In the genomic region with DNA sequence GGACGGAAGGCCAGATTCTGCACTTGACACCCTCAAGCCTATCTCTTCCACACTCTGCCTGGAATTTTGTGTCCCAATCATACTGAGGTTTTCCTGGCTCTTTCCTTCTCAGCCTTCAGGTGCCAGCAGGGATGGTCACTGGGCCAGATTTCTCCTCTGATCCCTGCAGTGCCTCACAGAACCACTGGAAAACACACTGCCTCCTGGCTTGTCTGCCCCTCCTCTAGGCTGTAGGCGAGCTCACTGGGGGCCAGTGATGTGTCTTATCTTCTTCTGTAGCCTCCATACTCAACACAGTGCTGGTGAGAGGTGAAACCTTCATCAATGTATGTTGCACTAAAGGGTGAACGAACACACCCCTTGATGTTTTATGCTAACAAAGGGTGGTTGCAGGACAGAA, we compare ENCODE assay signal across 29 cellular contexts.
A peak's percentile ranks its signal among the peaks of the same experiment; 100 is the strongest.
DNase-seq lines count a peak whose midpoint lies in the region; ATAC-seq, FAIRE-seq and TF ChIP-seq lines count a peak whose summit lies in the region.
"Had no signal": no experiment of that assay in that cellular context is flagged by ENCODE, and none has a peak within 500 bp of the region (broad histone marks: within the 10 kb centered on the region; RNA-seq: fewer than 3 reads in every experiment).

No MANE protein-coding gene starts in this region.

- peak overlapping the region; percentile 29 for H2BK120ac ChIP-seq in mesendoderm (ENCODE audit: low read depth, low read length)

- H3K9me2 ChIP-seq in GM23338 (ENCODE audit: insufficient read depth), result 0 out of 2 replicates have a peak, but pooled peaks cover 3% of the 10 kb centered on the region

- H3K4me3 ChIP-seq in heart left ventricle (no peak overlapping the region), GM23338 (no peak overlapping the region), endodermal cell (ENCODE audit: low read length) (no peak overlapping the region), mesendoderm (ENCODE audit: low read length) (no peak overlapping the region), kidney (ENCODE audit: low read length in 2 of 2) (no peak overlapping the region)
- H3K4me3 ChIP-seq: HAP-1, PC-9 had no signal

- H3K27me3 ChIP-seq in heart left ventricle (no peaks in the 10 kb centered on the region), GM23338 (ENCODE audit: insufficient read depth) (no peaks in the 10 kb centered on the region), endodermal cell (ENCODE audit: control insufficient read depth, insufficient read depth, low read length, poor library complexity, severe bottlenecking) (no peaks in the 10 kb centered on the region), mesendoderm (ENCODE audit: insufficient read depth, low read length, poor library complexity) (no peaks in the 10 kb centered on the region)
- H3K27me3 ChIP-seq: BE2C had no signal

- H3K36me3 Mint-ChIP-seq in GM23338 (ENCODE audit: low read depth) (peaks cover 10% of the 10 kb centered on the region; the same call in 1 of the 3 replicates), endodermal cell (ENCODE audit: low read depth) (no peaks in the 10 kb centered on the region), endothelial cell (ENCODE audit: low read depth, unreplicated experiment) (no peaks in the 10 kb centered on the region)

- no peak overlapping the region for H3K4me2 ChIP-seq in GM23338
- H3K4me2 ChIP-seq in mesendoderm (ENCODE audit: low read length), result no peak overlapping the region
- H3K4me2 ChIP-seq: KMS-11, PC-9 had no signal

- H3K27ac ChIP-seq in heart left ventricle, result no peak overlapping the region
- no peak overlapping the region for H3K27ac ChIP-seq in GM23338 (ENCODE audit: low read depth)
- no peak overlapping the region for H3K27ac ChIP-seq in endodermal cell (ENCODE audit: low read depth, low read length)
- no peak overlapping the region for H3K27ac ChIP-seq in mesendoderm (ENCODE audit: low read depth, low read length)
- H3K27ac ChIP-seq in kidney (ENCODE audit: low read depth in 2 of 2, low read length in 2 of 2), result no peak overlapping the region
- H3K27ac ChIP-seq: KMS-11, PC-9 had no signal

- no peak overlapping the region for H4K5ac ChIP-seq in mesendoderm (ENCODE audit: low read length)

- 45 to 59% (median 50%) methylated on average over 3 of the region's 3 CpGs for WGBS in heart left ventricle, 4 donors
- WGBS in endodermal cell (ENCODE audit: insufficient coverage in 1 of 2, insufficient read length in 1 of 2), 2 experiments, result 93 to 100% methylated on average over 1 to 3 of the region's 3 CpGs
- no CpG with 5 or more reads among the region's 3 CpGs for WGBS in mesendoderm (ENCODE audit: extremely low coverage, insufficient coverage, low lambda C conversion rate)

- intact Hi-C loops in Right ventricle myocardium superior (cut with DNase I), result loop anchor here (10.0 kb wide), 1 partner anchor 94 kb away; a partner anchor contains a TSS
- intact Hi-C loops in heart left ventricle (cut with DNase I), result loop anchor here in 3 of 10 donors (5.0 to 10.0 kb wide), 2 partner anchors 41 to 94 kb away; a partner anchor contains a TSS
- intact Hi-C loops in kidney (cut with DNase I), result no loop called here

- DNase-seq in Right ventricle myocardium superior, result no peak
- DNase-seq in heart left ventricle, result no peak
- no peak for DNase-seq in GM23338 (ENCODE audit: low spot score)
- DNase-seq in endodermal cell, result peak; percentile 52
- peak; percentile 43 for DNase-seq in mesendoderm
- no peak for DNase-seq in endothelial cell (ENCODE audit: low spot score)
- no peak for DNase-seq in kidney
- DNase-seq: BE2C; Calu3; CD8-positive, alpha-beta memory T cell; DMS153; HFFc6; NCI-H1105; NCI-H146; NCI-H1930; NCI-H2107; NCI-H446; NCI-H524 treated with DMSO at 0.1 percent for 48 hours; NCI-H774; PC-9; SHP77 treated with DMSO at 0.1 percent for 48 hours; T-helper 1 cell had no signal

- H3K4me1 ChIP-seq in heart left ventricle (peaks cover 0 to 19% (median 11%) of the 10 kb centered on the region in 12 donors), GM23338 (ENCODE audit: insufficient read depth) (0 out of 2 replicates have a peak, but pooled peaks cover 4% of the 10 kb centered on the region), endodermal cell (ENCODE audit: control insufficient read depth, insufficient read depth, low read length) (peaks cover 18% of the 10 kb centered on the region), mesendoderm (ENCODE audit: control insufficient read depth, low read depth, low read length) (peaks cover 3% of the 10 kb centered on the region), kidney (ENCODE audit: control insufficient read depth in 1 of 2, insufficient read depth in 1 of 2, low read depth in 1 of 2, low read length in 2 of 2) (peaks cover 6 to 11% of the 10 kb centered on the region in 2 donors)
- H3K4me1 ChIP-seq: BE2C, HAP-1 had no signal

- H2AK5ac ChIP-seq in mesendoderm (ENCODE audit: low read length), result no peak overlapping the region

- no peak overlapping the region for H2AFZ ChIP-seq in GM23338
- H2AFZ ChIP-seq: PC-9 had no signal

- H3K9ac ChIP-seq in endodermal cell (ENCODE audit: extremely low read depth, low read length, poor library complexity, severe bottlenecking) (no peak overlapping the region), mesendoderm (ENCODE audit: low read length) (no peak overlapping the region), kidney (ENCODE audit: low read length in 2 of 2) (no peak overlapping the region)
- H3K9ac ChIP-seq: KMS-11 had no signal

- no peak for TF ChIP-seq CTCF in heart left ventricle (IDR thresholded peaks at IDR 0.05)
- TF ChIP-seq CTCF in GM23338 (conservative IDR thresholded peaks at IDR 0.05; ENCODE audit: low read depth in 2 of 2), result no peak
- TF ChIP-seq CTCF in endodermal cell (conservative IDR thresholded peaks at IDR 0.05), result peak; percentile 37
- no peak for TF ChIP-seq CTCF in endothelial cell (IDR thresholded peaks at IDR 0.05; ENCODE audit: unreplicated experiment)
- no peak for TF ChIP-seq CTCF in kidney (IDR thresholded peaks at IDR 0.05; ENCODE audit: borderline replicate concordance, extremely low read depth, insufficient read depth)

- no peak overlapping the region for H3K4ac ChIP-seq in mesendoderm (ENCODE audit: low read depth, low read length)

- H3K79me1 ChIP-seq in mesendoderm (ENCODE audit: low read length), result no peaks in the 10 kb centered on the region

- H3K36me3 ChIP-seq in heart left ventricle (no peaks in the 10 kb centered on the region), GM23338 (ENCODE audit: insufficient read depth) (no peaks in the 10 kb centered on the region), endodermal cell (ENCODE audit: control insufficient read depth, insufficient read depth, low read length) (no peaks in the 10 kb centered on the region), mesendoderm (ENCODE audit: control insufficient read depth, insufficient read depth, low read length) (no peaks in the 10 kb centered on the region), kidney (ENCODE audit: control insufficient read depth in 1 of 2, insufficient read depth in 2 of 2, low read length in 2 of 2) (no peaks in the 10 kb centered on the region)
- H3K36me3 ChIP-seq: BE2C, HAP-1 had no signal

- H3K27ac Mint-ChIP-seq in GM23338 (peak overlapping the region; percentile 62; the same call in 1 of the 2 replicates), endodermal cell (no peak overlapping the region), endothelial cell (ENCODE audit: unreplicated experiment) (no peak overlapping the region)
- H3K27ac Mint-ChIP-seq: HFFc6, IgD-negative memory B cell had no signal

- no peaks in the 10 kb centered on the region for H3F3A ChIP-seq in GM23338 (replicated peaks; ENCODE audit: low read depth)

- H3K4me3 Mint-ChIP-seq in GM23338 (no peak overlapping the region), endodermal cell (no peak overlapping the region), endothelial cell (ENCODE audit: unreplicated experiment) (no peak overlapping the region)
- H3K4me3 Mint-ChIP-seq: CD14-positive monocyte; CD8-positive, alpha-beta memory T cell; HFFc6; IgD-negative memory B cell had no signal

- no peak for TF ChIP-seq POLR2A in heart left ventricle (IDR thresholded peaks at IDR 0.05)

- no peak overlapping the region for H2BK15ac ChIP-seq in mesendoderm (replicated peaks; ENCODE audit: low read depth)

- H3K9me3 ChIP-seq in heart left ventricle (no peaks in the 10 kb centered on the region), endodermal cell (ENCODE audit: control insufficient read depth, low read length) (peaks cover 4% of the 10 kb centered on the region), kidney (ENCODE audit: control insufficient read depth in 1 of 2, low read length in 2 of 2) (no peaks in the 10 kb centered on the region)
- H3K9me3 ChIP-seq: BE2C, HAP-1 had no signal

- H3K56ac ChIP-seq in mesendoderm (ENCODE audit: low read length), result no peak overlapping the region

- no peak for FAIRE-seq in kidney (lab: Jason Lieb, UNC)
- FAIRE-seq: A204.1, GM18507 had no signal

- no peak overlapping the region for H2BK5ac ChIP-seq in mesendoderm (ENCODE audit: low read length)

- H3K18ac ChIP-seq in mesendoderm (ENCODE audit: low read length), result no peak overlapping the region

- ATAC-seq in Right ventricle myocardium superior (ENCODE audit: poor library complexity), result peak; percentile 19
- ATAC-seq in heart left ventricle, result no peak
- no peak for ATAC-seq in GM23338
- no peak for ATAC-seq in HG03342 (IDR thresholded peaks at IDR 0.05; ENCODE audit: unreplicated experiment)

- H4K8ac ChIP-seq in mesendoderm (ENCODE audit: low read depth, low read length), result no peak overlapping the region

- H3K4me1 Mint-ChIP-seq in GM23338, result peaks cover 16% of the 10 kb centered on the region; the same call in 2 of the 3 replicates
- H3K4me1 Mint-ChIP-seq in endodermal cell, result peaks cover 40% of the 10 kb centered on the region
- peaks cover 27% of the 10 kb centered on the region for H3K4me1 Mint-ChIP-seq in endothelial cell (ENCODE audit: unreplicated experiment)
- H3K4me1 Mint-ChIP-seq: CD8-positive, alpha-beta memory T cell; IgD-negative memory B cell had no signal

- H4K20me1 ChIP-seq in GM23338 (replicated peaks; ENCODE audit: insufficient read depth), result no peaks in the 10 kb centered on the region

- H3K79me2 ChIP-seq in GM23338 (replicated peaks; ENCODE audit: insufficient read depth) (no peaks in the 10 kb centered on the region), mesendoderm (ENCODE audit: control insufficient read depth, insufficient read depth, low read length) (no peaks in the 10 kb centered on the region)

- peaks cover 9% of the 10 kb centered on the region for H3K27me3 Mint-ChIP-seq in GM23338 (ENCODE audit: insufficient read depth, low read depth, poor library complexity)
- H3K27me3 Mint-ChIP-seq in endodermal cell (ENCODE audit: insufficient read depth), result peaks cover 8% of the 10 kb centered on the region
- H3K27me3 Mint-ChIP-seq in endothelial cell (ENCODE audit: unreplicated experiment), result peaks cover 8% of the 10 kb centered on the region

- H3K23ac ChIP-seq in mesendoderm (ENCODE audit: low read length), result no peak overlapping the region

- peaks cover 10% of the 10 kb centered on the region; the same call in 2 of the 3 replicates for H3K9me3 Mint-ChIP-seq in GM23338
- peaks cover 8% of the 10 kb centered on the region for H3K9me3 Mint-ChIP-seq in endodermal cell
- no peaks in the 10 kb centered on the region for H3K9me3 Mint-ChIP-seq in endothelial cell (ENCODE audit: unreplicated experiment)
- H3K9me3 Mint-ChIP-seq: HFFc6 had no signal

TF ChIP-seq in GM23338, 12 proteins besides CTCF, POLR2A, EP300 and RAD21 (continues in another document):
- TF ChIP-seq STAT1 (IDR thresholded peaks at IDR 0.05; ENCODE audit: unreplicated experiment), result no peak
- TF ChIP-seq JUNB (IDR thresholded peaks at IDR 0.05; ENCODE audit: unreplicated experiment), result no peak
- TF ChIP-seq ZNF114 (CRISPR knock-in tag; IDR thresholded peaks at IDR 0.05), result no peak

Comparison
In these comparisons a context has a peak if more than half of its experiments do, and no peak if none do; other contexts are left out.
1. DNase-seq: peak in endodermal cell (single experiment) and mesendoderm (single experiment); none in Right ventricle myocardium superior (single experiment), heart left ventricle (0 of 5), GM23338 (single experiment), endothelial cell (single experiment) and kidney (single experiment).